Comparison of ENCODE assay signal across 8 cellular contexts in the genomic region with DNA sequence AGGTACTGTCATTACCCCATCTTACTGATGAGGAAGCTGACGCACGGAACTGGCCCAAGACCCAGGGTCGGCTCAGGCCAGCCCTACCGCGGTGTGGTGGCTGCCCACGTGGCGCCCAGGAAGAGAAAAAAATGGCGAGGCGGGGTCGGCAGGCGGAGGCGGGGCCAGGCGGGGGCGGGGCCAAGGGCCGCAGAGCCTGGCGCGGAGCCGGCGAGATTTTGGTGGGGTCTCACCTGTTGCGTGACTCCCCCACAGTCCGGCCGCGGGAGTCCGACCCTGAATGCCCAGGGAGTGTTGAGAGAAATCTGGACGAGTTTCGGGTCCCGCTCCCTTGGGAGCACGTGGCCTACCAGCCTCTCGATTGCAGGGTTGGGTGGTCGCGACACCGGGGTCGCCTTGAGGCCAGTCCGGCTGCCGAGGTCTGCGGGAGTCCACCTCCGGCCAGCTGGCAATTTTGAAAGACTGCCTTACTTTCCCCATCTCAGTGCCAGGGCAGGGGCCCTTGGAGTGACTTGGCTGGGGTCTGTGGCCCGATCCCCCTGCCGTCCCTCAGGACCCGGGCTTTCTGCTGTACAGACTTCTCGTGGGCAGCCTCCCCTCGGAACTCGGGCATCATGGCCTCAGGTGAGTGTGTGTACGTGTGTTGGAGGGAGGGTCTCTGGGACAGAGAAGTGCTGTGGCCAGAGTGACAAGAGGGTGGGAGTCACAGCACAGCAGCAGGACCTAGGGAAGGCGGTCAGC. TPM values are rescaled to one million over a fixed set of nuclear protein-coding genes. Genes with fewer than 3 reads are reported as not detected.
DNase-seq lines count a peak whose midpoint lies in the region; ATAC-seq and TF ChIP-seq lines count a peak whose summit lies in the region.

A gene (plus strand): TSS at position 183 of the 741 bp plus-strand sequence. CDS start 1,339 bp downstream, outside the sequence.

- H4K20me1 ChIP-seq in osteoblast (ENCODE audit: insufficient read depth, low read length): peaks cover 36% of the 10 kb centered on the region

- peak within 1 kb of the TSS; percentile 98 for H3K4me2 ChIP-seq in osteoblast (ENCODE audit: insufficient read depth, low read length)

- H3K36me3 ChIP-seq in HUES48 (ENCODE audit: control insufficient read depth, insufficient read depth, low read length): no peaks in the 10 kb centered on the region
- peaks cover 3% of the 10 kb centered on the region; the same call in 1 of the 2 replicates for H3K36me3 ChIP-seq in SJSA1
- no peaks in the 10 kb centered on the region for H3K36me3 ChIP-seq in osteoblast (ENCODE audit: insufficient read depth, low read length)
- no peaks in the 10 kb centered on the region for H3K36me3 ChIP-seq in thymus (ENCODE audit: control insufficient read depth, insufficient read depth)

- peak within 1 kb of the TSS; percentile 67 for H3K9ac ChIP-seq in HUES48 (ENCODE audit: low read depth, low read length)

- no peak for TF ChIP-seq CTCF in osteoblast (IDR thresholded peaks at IDR 0.05; ENCODE audit: extremely low read depth, low read depth, low read length)

- H3K27ac ChIP-seq in HUES48 (ENCODE audit: low read depth, low read length): peak within 1 kb of the TSS; percentile 72
- H3K27ac ChIP-seq in SJSA1: peak within 1 kb of the TSS; percentile 62
- H3K27ac ChIP-seq in osteoblast (ENCODE audit: low read depth, low read length): peak within 1 kb of the TSS; percentile 93
- H3K27ac ChIP-seq in thymus (ENCODE audit: low read depth): peak within 1 kb of the TSS; percentile 39

- H3K4me3 ChIP-seq in HUES48 (ENCODE audit: low read depth, low read length) (peak within 1 kb of the TSS; percentile 85), SJSA1 (peak within 1 kb of the TSS; percentile 51), osteoblast (ENCODE audit: insufficient read depth, low read length) (peak within 1 kb of the TSS; percentile 97), thymus (ENCODE audit: low read length) (peak within 1 kb of the TSS; percentile 68)

- peaks cover 50% of the 10 kb centered on the region for H3K79me2 ChIP-seq in osteoblast (ENCODE audit: insufficient read depth, low read length)

- in situ Hi-C loops in Caki2 (cut with HindIII; ENCODE audit: low pct_unique_long_range_greater_than_20kb, low sequenced_read_pairs): no loop called here

- H3K27me3 ChIP-seq in HUES48 (ENCODE audit: control insufficient read depth, insufficient read depth, low read length) (no peaks in the 10 kb centered on the region), SJSA1 (replicated peaks) (no peaks in the 10 kb centered on the region), osteoblast (ENCODE audit: insufficient read depth, low read length) (no peaks in the 10 kb centered on the region), thymus (ENCODE audit: control insufficient read depth, insufficient read depth) (no peaks in the 10 kb centered on the region)

- H3K4me1 ChIP-seq in HUES48 (ENCODE audit: control insufficient read depth, insufficient read depth, low read length) (peaks cover 26% of the 10 kb centered on the region), SJSA1 (replicated peaks) (peaks cover 31% of the 10 kb centered on the region), osteoblast (ENCODE audit: insufficient read depth, low read length) (peaks cover 53% of the 10 kb centered on the region), thymus (ENCODE audit: control insufficient read depth, insufficient read depth, low read length) (peaks cover 32% of the 10 kb centered on the region)

- H3K9me3 ChIP-seq in HUES48 (ENCODE audit: control insufficient read depth, insufficient read depth, low read length) (no peaks in the 10 kb centered on the region), SJSA1 (replicated peaks) (no peaks in the 10 kb centered on the region), osteoblast (ENCODE audit: low read depth, low read length) (no peaks in the 10 kb centered on the region), thymus (ENCODE audit: control insufficient read depth) (no peaks in the 10 kb centered on the region)

- under 1% methylated on average over 45 of the region's 45 CpGs for WGBS in thymus

- peak; percentile 34 for ATAC-seq in GM21360 (IDR thresholded peaks at IDR 0.05; ENCODE audit: unreplicated experiment)

- H2AFZ ChIP-seq in osteoblast (ENCODE audit: low read length): peak within 1 kb of the TSS; percentile 80

- DNase-seq in Caki2 (ENCODE audit: low read depth): peak; percentile 66
- peak; percentile 68 to 81 for DNase-seq in SJSA1 (ENCODE audit: low read depth in 1 of 2, low spot score in 2 of 2)
- DNase-seq in activated naive CD4-positive, alpha-beta T cell treated with Interleukin-2 at 50 U/mL for 16 hours: peak; percentile 76
- peak; percentile 49 for DNase-seq in globus pallidus (ENCODE audit: low spot score)
- peak; percentile 93 for DNase-seq in osteoblast (ENCODE audit: insufficient read length, low spot score, missing footprints)

RNA-seq across cellular contexts. Expression of the gene that starts here (rescaled TPM):
- 131 and 135 TPM in 2 replicates for total RNA-seq in Caki2 (2014; rRNA removed; shearing (Covaris generic); ENCODE audit: low replicate concordance)
- 47.6 and 49.2 TPM in 2 replicates for total RNA-seq in SJSA1 (2014; rRNA removed; shearing (Covaris generic))
- 55.4 and 59.4 TPM in 2 replicates for total RNA-seq in osteoblast
- 32.8 TPM for polyA plus RNA-seq in thymus

Comparison
In these comparisons a context has a peak if more than half of its experiments do, and no peak if none do; other contexts are left out.
1. Peak in every context shown above with its lines: DNase-seq, ATAC-seq, H3K4me3 ChIP-seq and H3K27ac ChIP-seq.
2. H3K27ac ChIP-seq: peak in every context shown above with its lines; median percentile 93 in osteoblast; 72 in HUES48; 62 in SJSA1; 39 in thymus.